14 cellular contexts compared by ENCODE assay signal in genomic region chr16:84547539-84548058, GRCh38. TPM values are rescaled to one million over a fixed set of nuclear protein-coding genes. Genes with fewer than 3 reads are reported as not detected.
DNase-seq lines count a peak whose midpoint lies in the region; ATAC-seq and TF ChIP-seq lines count a peak whose summit lies in the region.
"Had no signal": no experiment of that assay in that cellular context is flagged by ENCODE, and none has a peak within 500 bp of the region (broad histone marks: within the 10 kb centered on the region; RNA-seq: fewer than 3 reads in every experiment).

No MANE protein-coding gene starts in this region.

- peaks cover 67% of the 10 kb centered on the region for H3K36me3 Mint-ChIP-seq in activated CD8-positive, alpha-beta T cell treated with anti-CD3 and anti-CD28 coated beads, Interleukin-2, amount 10 ng/mL, durations not matched to agents 7 days and 5 days (ENCODE audit: low read depth)
- no peaks in the 10 kb centered on the region for H3K36me3 Mint-ChIP-seq in mesothelial cell of epicardium

- TF ChIP-seq CTCF in cardiac muscle cell (IDR thresholded peaks at IDR 0.05; ENCODE audit: low read depth, low read length) (no peak), right atrium auricular region (IDR thresholded peaks at IDR 0.05) (no peak), mesothelial cell of epicardium (IDR thresholded peaks at IDR 0.05; ENCODE audit: unreplicated experiment) (no peak)

- peak overlapping the region; percentile 86 for H3K4me3 Mint-ChIP-seq in activated CD8-positive, alpha-beta T cell treated with anti-CD3 and anti-CD28 coated beads, Interleukin-2, amount 10 ng/mL, durations not matched to agents 7 days and 5 days
- H3K4me3 Mint-ChIP-seq in mesothelial cell of epicardium: no peak overlapping the region
- H3K4me3 Mint-ChIP-seq: B cell, IgD-negative memory B cell had no signal

- H3K36me3 ChIP-seq in cardiac muscle cell: no peaks in the 10 kb centered on the region
- no peaks in the 10 kb centered on the region for H3K36me3 ChIP-seq in right atrium auricular region

- H3K27ac ChIP-seq in cardiac muscle cell (peak overlapping the region; percentile 95), right atrium auricular region (no peak overlapping the region)

- no peaks in the 10 kb centered on the region for H3K27me3 ChIP-seq in cardiac muscle cell
- no peaks in the 10 kb centered on the region for H3K27me3 ChIP-seq in right atrium auricular region

- H3K9me3 ChIP-seq in cardiac muscle cell (ENCODE audit: low read depth): no peaks in the 10 kb centered on the region
- H3K9me3 ChIP-seq in right atrium auricular region: no peaks in the 10 kb centered on the region

- H3K4me1 ChIP-seq in cardiac muscle cell (ENCODE audit: low read depth): peaks cover 21% of the 10 kb centered on the region
- H3K4me1 ChIP-seq in right atrium auricular region: peaks cover 0 to 5% of the 10 kb centered on the region in 2 donors

- H3K4me1 Mint-ChIP-seq in activated CD8-positive, alpha-beta T cell treated with anti-CD3 and anti-CD28 coated beads, Interleukin-2, amount 10 ng/mL, durations not matched to agents 7 days and 5 days (ENCODE audit: low read depth): peaks cover 59% of the 10 kb centered on the region
- H3K4me1 Mint-ChIP-seq in mesothelial cell of epicardium: peaks cover 47% of the 10 kb centered on the region

- ATAC-seq in activated CD8-positive, alpha-beta T cell treated with anti-CD3 and anti-CD28 coated beads, Interleukin-2, amount 10 ng/mL, durations not matched to agents 7 days and 5 days: no peak
- no peak for ATAC-seq in GM18519 (IDR thresholded peaks at IDR 0.05; ENCODE audit: low FRiP score, unreplicated experiment)

- no peaks in the 10 kb centered on the region for H3K9me3 Mint-ChIP-seq in activated CD8-positive, alpha-beta T cell treated with anti-CD3 and anti-CD28 coated beads, Interleukin-2, amount 10 ng/mL, durations not matched to agents 7 days and 5 days (ENCODE audit: insufficient read depth)
- H3K9me3 Mint-ChIP-seq in mesothelial cell of epicardium: no peaks in the 10 kb centered on the region
- H3K9me3 Mint-ChIP-seq: IgD-negative memory B cell had no signal

- POLR2A ChIA-PET in activated CD8-positive, alpha-beta T cell treated with anti-CD3 and anti-CD28 coated beads, Interleukin-2, amount 10 ng/mL, durations not matched to agents 7 days and 5 days (lab: Charles Lee): interaction anchor here (0.7 to 2.5 kb wide), 2 partner anchors 29 to 33 kb away, joined by 3 to 25 read pairs; no protein-coding TSS in a partner anchor

- H3K4me3 ChIP-seq in cardiac muscle cell (no peak overlapping the region), right atrium auricular region (no peak overlapping the region)

- H3K27me3 Mint-ChIP-seq in activated CD8-positive, alpha-beta T cell treated with anti-CD3 and anti-CD28 coated beads, Interleukin-2, amount 10 ng/mL, durations not matched to agents 7 days and 5 days (ENCODE audit: low read depth): no peaks in the 10 kb centered on the region
- no peaks in the 10 kb centered on the region for H3K27me3 Mint-ChIP-seq in mesothelial cell of epicardium (ENCODE audit: low read depth)

- CTCF ChIA-PET in activated CD8-positive, alpha-beta T cell treated with anti-CD3 and anti-CD28 coated beads, Interleukin-2, amount 10 ng/mL, durations not matched to agents 7 days and 5 days (lab: Charles Lee): interaction anchor here (0.9 to 11.7 kb wide), 4 partner anchors 23 to 178 kb away, joined by 3 to 172 read pairs (median 10); no protein-coding TSS in a partner anchor

- H3K27ac Mint-ChIP-seq in activated CD8-positive, alpha-beta T cell treated with anti-CD3 and anti-CD28 coated beads, Interleukin-2, amount 10 ng/mL, durations not matched to agents 7 days and 5 days: peak overlapping the region; percentile 73
- H3K27ac Mint-ChIP-seq in mesothelial cell of epicardium: peak overlapping the region; percentile 40
- H3K27ac Mint-ChIP-seq: B cell had no signal

- DNase-seq in cardiac muscle cell (ENCODE audit: low read depth in 1 of 2, low spot score in 1 of 2): peak in 1 of 2 donors; percentile 81
- no peak for DNase-seq in right atrium auricular region (ENCODE audit: low spot score)
- DNase-seq in activated CD8-positive, alpha-beta T cell treated with anti-CD3 and anti-CD28 coated beads, Interleukin-2, amount 10 ng/mL, durations not matched to agents 7 days and 5 days: peak; percentile 30
- no peak for DNase-seq in mesothelial cell of epicardium (ENCODE audit: low spot score in 2 of 2, unreplicated experiment in 2 of 2)
- DNase-seq in NK-92 (lab: John Stamatoyannopoulos, UW; ENCODE audit: unreplicated experiment): no peak
- no peak for DNase-seq in iPS-NIHi11 (ENCODE audit: low spot score)
- no peak for DNase-seq in superior temporal gyrus (ENCODE audit: extremely low spot score)
- DNase-seq: erythroblast; NCI-H1417 treated with DMSO at 0.1 percent for 48 hours; NCI-H526; stimulated activated naive CD4-positive, alpha-beta T cell had no signal

RNA-seq across cellular contexts. Expression of gene MEAK7, which starts 43.1 kb away (rescaled TPM):
- 16.3 and 28.7 TPM in 2 replicates for total RNA-seq in cardiac muscle cell
- polyA plus RNA-seq in cardiac muscle cell: 26.6 and 33.4 TPM in 2 replicates
- 1 to 10 TPM; 5.3 to 6.9 TPM for total RNA-seq in right atrium auricular region
- 10 to 100 TPM; 62.3 to 72.4 TPM for total RNA-seq in activated CD8-positive, alpha-beta T cell treated with anti-CD3 and anti-CD28 coated beads, Interleukin-2, amount 10 ng/mL, durations not matched to agents 7 days and 5 days
- total RNA-seq in mesothelial cell of epicardium: 37.9 to 42.7 TPM (median 39.6 TPM) in 3 replicates
